22 cellular contexts compared by ENCODE assay signal in the genomic region with DNA sequence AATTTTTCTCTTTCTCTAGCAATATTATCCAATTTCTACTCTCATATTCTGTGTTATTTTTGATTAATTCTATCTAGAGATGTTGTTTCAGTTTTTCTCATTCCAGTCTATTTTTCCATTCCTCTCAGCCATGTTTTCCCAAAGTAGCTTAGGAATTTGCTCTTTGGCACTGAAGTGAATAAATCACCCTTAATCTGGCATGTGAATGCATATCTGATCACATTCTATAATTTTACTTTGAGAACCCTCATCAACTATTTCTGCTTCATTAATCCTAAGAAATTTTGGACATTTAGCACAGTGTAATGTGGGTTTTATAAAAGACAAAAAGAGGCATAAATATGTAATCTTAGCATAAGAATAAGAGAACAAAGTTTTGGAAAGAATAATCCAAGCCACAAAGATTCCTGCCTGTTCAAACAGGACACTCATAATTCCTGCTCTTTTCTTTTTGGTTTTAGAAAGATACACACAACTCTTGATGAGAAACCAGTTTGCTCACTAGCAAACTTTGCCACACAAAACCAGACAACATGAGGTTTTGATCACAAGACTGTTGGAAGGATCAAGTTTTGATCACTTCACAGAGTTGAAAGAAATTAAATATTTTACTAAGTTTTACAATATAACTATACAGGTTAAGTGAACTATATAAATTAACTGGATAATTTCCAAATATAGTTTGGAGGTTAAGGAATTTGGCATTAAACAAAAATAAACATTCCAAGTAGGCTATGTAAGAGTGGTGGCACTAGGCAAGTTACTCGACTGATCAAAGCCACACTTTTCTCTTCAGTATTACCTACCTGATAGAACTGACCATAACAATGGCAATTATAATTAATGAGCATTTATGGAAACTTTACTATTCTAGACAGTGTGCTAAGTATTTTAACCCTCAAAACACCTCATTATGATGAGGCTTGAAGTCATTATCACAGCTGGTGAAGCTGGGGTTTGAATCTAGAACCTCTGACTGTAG.
DNase-seq lines count a peak whose midpoint lies in the region; ATAC-seq and TF ChIP-seq lines count a peak whose summit lies in the region.
"Had no signal": no experiment of that assay in that cellular context is flagged by ENCODE, and none has a peak within 500 bp of the region (broad histone marks: within the 10 kb centered on the region; RNA-seq: fewer than 3 reads in every experiment).

No MANE protein-coding gene starts in this region.

- H3K36me3 ChIP-seq in breast epithelium (no peaks in the 10 kb centered on the region), mammary epithelial cell (ENCODE audit: insufficient read depth, low read length) (no peaks in the 10 kb centered on the region), thoracic aorta (no peaks in the 10 kb centered on the region)
- H3K36me3 ChIP-seq: BLaER1 had no signal

- BruUV-seq in mammary epithelial cell (replicated peaks; lab: Mats Ljungman, UMichigan), result no TSS peak

- no peak for TF ChIP-seq POLR2A in breast epithelium (IDR thresholded peaks at IDR 0.05)

- H3K9me3 Mint-ChIP-seq in chondrocyte (ENCODE audit: low read depth), result no peaks in the 10 kb centered on the region
- H3K9me3 Mint-ChIP-seq: CD8-positive, alpha-beta T cell had no signal

- H3K4me3 ChIP-seq in breast epithelium (no peak overlapping the region), mammary epithelial cell (replicated peaks in 1 of 3; ENCODE audit: insufficient read depth in 1 of 3, low read depth in 2 of 3, low read length in 3 of 3) (no peak overlapping the region), thoracic aorta (no peak overlapping the region)
- H3K4me3 ChIP-seq: BLaER1, K562 had no signal

- no peak overlapping the region for H3K4me3 Mint-ChIP-seq in chondrocyte (ENCODE audit: unreplicated experiment)
- H3K4me3 Mint-ChIP-seq: CD8-positive, alpha-beta T cell had no signal

- peaks cover 2% of the 10 kb centered on the region for H3K36me3 Mint-ChIP-seq in chondrocyte (ENCODE audit: low read depth)
- H3K36me3 Mint-ChIP-seq: CD8-positive, alpha-beta T cell had no signal

- H3K27ac ChIP-seq in breast epithelium, result peak overlapping the region; percentile 56 to 66
- no peak overlapping the region for H3K27ac ChIP-seq in mammary epithelial cell (ENCODE audit: insufficient read depth, low read depth, low read length)
- peak overlapping the region; percentile 4 to 43 for H3K27ac ChIP-seq in thoracic aorta
- H3K27ac ChIP-seq: BLaER1, HL-60 had no signal

- H3K9ac ChIP-seq in mammary epithelial cell (ENCODE audit: insufficient read depth, low read length), result no peak overlapping the region
- H3K9ac ChIP-seq: BLaER1 had no signal

- CTCF ChIA-PET in mammary epithelial cell (lab: Charles Lee; ENCODE audit: low non-redundant PET), result no interaction called here

- no peaks in the 10 kb centered on the region for H3K27me3 Mint-ChIP-seq in chondrocyte (ENCODE audit: low read depth)

- TF ChIP-seq CTCF in breast epithelium (IDR thresholded peaks at IDR 0.05) (no peak), mammary epithelial cell (conservative IDR thresholded peaks at IDR 0.05 in 1 of 2, IDR thresholded peaks at IDR 0.05 in 1 of 2; ENCODE audit: extremely low read depth in 1 of 2, insufficient read depth in 1 of 2, low read depth in 1 of 2, low read length in 2 of 2) (no peak), chondrocyte (IDR thresholded peaks at IDR 0.05) (no peak), thoracic aorta (IDR thresholded peaks at IDR 0.05) (no peak)

- DNase-seq in breast epithelium (ENCODE audit: low spot score in 2 of 2) (no peak), mammary epithelial cell (no peak), chondrocyte (ENCODE audit: low spot score) (no peak), lung microvascular endothelial cell (ENCODE audit: low read depth in 2 of 2) (peak; percentile 15 to 44), thoracic aorta (ENCODE audit: low spot score) (no peak), DMS153 (lab: John Stamatoyannopoulos, UW) (no peak)
- no peak for DNase-seq in stimulated activated CD4-positive, alpha-beta T cell treated with anti-CD3 and anti-CD28 coated beads, Interleukin-4, amount 100 ng/mL, for 1 hour
- DNase-seq: 8988T; CD8-positive, alpha-beta T cell; DND-41; HCEC 1CT; MV-4-11; NCI-H1417; NCI-H187 treated with DMSO at 0.1 percent for 48 hours; NCI-H2171; NCI-H510A treated with DMSO at 0.1 percent for 48 hours; NCI-H82 had no signal

- WGBS in mammary epithelial cell (ENCODE audit: low coverage, missing lambda C conversion rate), result 0% methylated on average over 1 of the region's 1 CpG

- intact Hi-C loops in breast epithelium (cut with DNase I; ENCODE audit: low total_unique reads) (no loop called here), mammary epithelial cell (cut with micrococcal nuclease) (no loop called here)

- peaks cover 67% of the 10 kb centered on the region for H3K4me1 Mint-ChIP-seq in chondrocyte (ENCODE audit: low read depth)

- H3K4me2 ChIP-seq in mammary epithelial cell (ENCODE audit: insufficient read depth, low read depth, low read length), result no peak overlapping the region
- H3K4me2 ChIP-seq: BLaER1 had no signal

- no peaks in the 10 kb centered on the region for H3K4me1 ChIP-seq in breast epithelium
- no peaks in the 10 kb centered on the region for H3K4me1 ChIP-seq in mammary epithelial cell (ENCODE audit: insufficient read depth, low read length)
- peaks cover 15 to 47% of the 10 kb centered on the region in 2 donors for H3K4me1 ChIP-seq in thoracic aorta (ENCODE audit: control insufficient read depth in 1 of 2, low read depth in 2 of 2)

- dilution Hi-C loops in mammary epithelial cell (cut with HindIII; ENCODE audit: low sequenced_read_pairs), result no loop called here

- H2AFZ ChIP-seq in mammary epithelial cell (ENCODE audit: low read depth, low read length), result no peak overlapping the region

- H3K9me3 ChIP-seq in breast epithelium (no peaks in the 10 kb centered on the region), mammary epithelial cell (replicated peaks; ENCODE audit: insufficient read depth, low read length) (no peaks in the 10 kb centered on the region), thoracic aorta (no peaks in the 10 kb centered on the region)
- H3K9me3 ChIP-seq: BLaER1 had no signal

- no peaks in the 10 kb centered on the region for H4K20me1 ChIP-seq in mammary epithelial cell (ENCODE audit: insufficient read depth, low read length)
- H4K20me1 ChIP-seq: BLaER1 had no signal

- no peaks in the 10 kb centered on the region for H3K79me2 ChIP-seq in mammary epithelial cell (ENCODE audit: insufficient read depth, low read length)

- H3K27ac Mint-ChIP-seq in chondrocyte (ENCODE audit: unreplicated experiment), result peak overlapping the region; percentile 75
- H3K27ac Mint-ChIP-seq: CD8-positive, alpha-beta T cell had no signal

- ATAC-seq in thoracic aorta (ENCODE audit: insufficient number of reproducible peaks, low FRiP score, low read depth), result no peak
- no peak for ATAC-seq in GM19452 (IDR thresholded peaks at IDR 0.05; ENCODE audit: unreplicated experiment)
- ATAC-seq: CD8-positive, alpha-beta T cell; K562; Panc1 had no signal

- in situ Hi-C loops in mammary epithelial cell (cut with MboI; ENCODE audit: low sequenced_read_pairs in 2 of 2), result no loop called here

- no peaks in the 10 kb centered on the region for H3K27me3 ChIP-seq in breast epithelium
- H3K27me3 ChIP-seq in mammary epithelial cell (ENCODE audit: insufficient read depth, low read length), result no peaks in the 10 kb centered on the region
- no peaks in the 10 kb centered on the region for H3K27me3 ChIP-seq in thoracic aorta (replicated peaks; ENCODE audit: insufficient read depth)
- H3K27me3 ChIP-seq: BLaER1 had no signal

Comparison
In these comparisons a context has a peak if more than half of its experiments do, and no peak if none do; other contexts are left out.
1. DNase-seq: peak in lung microvascular endothelial cell (2 of 2); none in breast epithelium (0 of 2), mammary epithelial cell (single experiment), chondrocyte (single experiment), thoracic aorta (single experiment), stimulated activated CD4-positive, alpha-beta T cell treated with anti-CD3 and anti-CD28 coated beads, Interleukin-4, amount 100 ng/mL, for 1 hour (single experiment) and DMS153 (single experiment).